Comparison of ENCODE assay signal across 1 cellular context in the genomic region with DNA sequence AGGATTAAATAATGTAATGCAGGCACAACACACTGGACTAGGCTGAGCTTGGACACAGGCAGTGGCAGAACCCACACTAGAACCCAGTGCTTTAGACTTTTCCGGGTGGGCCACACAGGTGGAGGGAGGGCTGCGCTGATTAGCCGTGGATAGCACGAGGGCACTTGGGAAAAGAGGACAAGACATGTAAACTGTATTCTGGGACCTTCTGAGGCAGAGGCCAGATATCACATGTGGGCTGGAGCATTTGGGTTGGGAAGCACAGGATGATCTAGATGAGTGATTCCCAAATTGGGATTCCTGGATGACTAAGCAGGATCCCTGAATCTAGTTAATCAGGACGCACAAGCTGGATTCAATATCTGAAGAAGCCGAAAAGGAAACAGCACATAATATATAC.
TF ChIP-seq lines count a peak whose summit lies in the region.

No MANE protein-coding gene starts in this region.

TF ChIP-seq in IMR-90, 13 proteins besides CTCF, POLR2A, EP300 and RAD21 (continued from another document):
- TF ChIP-seq, protein P1, sequence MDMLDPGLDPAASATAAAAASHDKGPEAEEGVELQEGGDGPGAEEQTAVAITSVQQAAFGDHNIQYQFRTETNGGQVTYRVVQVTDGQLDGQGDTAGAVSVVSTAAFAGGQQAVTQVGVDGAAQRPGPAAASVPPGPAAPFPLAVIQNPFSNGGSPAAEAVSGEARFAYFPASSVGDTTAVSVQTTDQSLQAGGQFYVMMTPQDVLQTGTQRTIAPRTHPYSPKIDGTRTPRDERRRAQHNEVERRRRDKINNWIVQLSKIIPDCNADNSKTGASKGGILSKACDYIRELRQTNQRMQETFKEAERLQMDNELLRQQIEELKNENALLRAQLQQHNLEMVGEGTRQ (IDR thresholded peaks at IDR 0.05; ENCODE audit: low read depth, low read length): no peak
- no peak for TF ChIP-seq RFX5 (IDR thresholded peaks at IDR 0.05; ENCODE audit: low read depth, low read length)
- TF ChIP-seq BHLHE40 (IDR thresholded peaks at IDR 0.05; ENCODE audit: low read depth, low read length): no peak
